ENCODE assay signal across 1 cellular context in genomic region chr5:151670953-151671636, GRCh38.
TF ChIP-seq lines count a peak whose summit lies in the region.

No MANE protein-coding gene starts in this region.

TF ChIP-seq in IMR-90, 13 proteins besides CTCF, POLR2A, EP300 and RAD21:
- TF ChIP-seq ELK1 (IDR thresholded peaks at IDR 0.05; ENCODE audit: borderline replicate concordance, low read depth, low read length) (no peak), CHD1 (IDR thresholded peaks at IDR 0.05; ENCODE audit: low read depth, low read length) (no peak), USF2 (IDR thresholded peaks at IDR 0.05; ENCODE audit: low read depth, low read length) (no peak), RCOR1 (IDR thresholded peaks at IDR 0.05; ENCODE audit: insufficient replicate concordance, low read length) (no peak), FOS (IDR thresholded peaks at IDR 0.05; ENCODE audit: low read depth, low read length) (no peak), CEBPB (IDR thresholded peaks at IDR 0.05; ENCODE audit: low read depth, low read length) (no peak), MAFK (IDR thresholded peaks at IDR 0.05; ENCODE audit: low read depth, low read length) (no peak), SMC3 (IDR thresholded peaks at IDR 0.05; ENCODE audit: low read depth, low read length) (no peak), BHLHE40 (IDR thresholded peaks at IDR 0.05; ENCODE audit: low read depth, low read length) (no peak), MXI1 (IDR thresholded peaks at IDR 0.05; ENCODE audit: borderline replicate concordance, low read depth, low read length) (no peak), MAZ (IDR thresholded peaks at IDR 0.05; ENCODE audit: borderline replicate concordance, low read depth, low read length) (no peak), RFX5 (IDR thresholded peaks at IDR 0.05; ENCODE audit: low read depth, low read length) (no peak), NFE2L2 (IDR thresholded peaks at IDR 0.05; ENCODE audit: low read depth, low read length) (no peak)
